In the genomic region with DNA sequence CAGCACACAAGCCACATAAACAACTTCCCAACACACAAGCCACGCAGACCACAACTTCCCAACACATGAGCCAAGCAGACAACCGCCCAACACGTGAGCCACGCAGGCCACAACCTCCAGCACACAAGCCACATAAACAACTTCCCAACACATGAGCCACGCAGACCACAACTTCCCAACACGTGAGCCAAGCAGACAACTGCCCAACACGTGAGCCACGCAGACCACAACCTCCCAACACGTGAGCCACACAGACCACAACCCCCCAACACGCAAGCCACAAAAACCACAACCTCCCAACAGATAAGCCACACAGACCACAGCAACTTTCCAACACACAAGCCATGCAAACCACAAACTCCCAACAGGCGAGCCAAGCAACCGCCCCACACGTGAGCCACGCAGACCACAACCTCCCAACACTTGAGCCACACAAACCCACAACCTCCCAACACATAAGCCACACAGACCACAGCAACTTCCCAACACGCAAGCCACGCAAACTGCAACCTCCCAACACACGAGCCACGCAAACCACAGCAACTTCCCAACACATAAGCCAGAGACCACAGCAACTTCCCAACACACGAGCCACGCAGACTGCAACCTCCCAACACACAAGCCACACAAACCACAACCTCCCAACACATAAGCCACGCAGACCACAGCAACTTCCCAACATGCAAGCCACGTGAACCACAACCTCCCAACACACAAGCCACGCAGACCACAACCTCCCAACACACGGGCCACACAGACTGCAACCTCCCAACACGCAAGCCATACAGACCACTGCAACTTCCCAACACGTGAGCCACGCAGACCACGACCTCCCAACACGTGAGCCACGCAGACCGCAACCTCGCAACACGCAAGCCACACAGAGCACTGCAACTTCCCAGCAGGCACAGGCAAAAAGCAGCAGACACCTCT, we compare ENCODE assay signal across 2 cellular contexts.
TF ChIP-seq lines count a peak whose summit lies in the region.

No MANE protein-coding gene starts in this region.

TF ChIP-seq in GM12891, 5 proteins besides CTCF, POLR2A, EP300 and RAD21:
- TF ChIP-seq POLR2AphosphoS5 (IDR thresholded peaks at IDR 0.05; ENCODE audit: low read depth, low read length) (no peak; the same call in 1 of the 2 replicates), POU2F2 (IDR thresholded peaks at IDR 0.05; ENCODE audit: low read depth, low read length) (no peak; the same call in 1 of the 2 replicates), PAX5 (IDR thresholded peaks at IDR 0.05; ENCODE audit: insufficient read depth, low read length, severe bottlenecking) (no peak), SPI1 (IDR thresholded peaks at IDR 0.05; ENCODE audit: low read depth, low read length) (no peak), TAF1 (IDR thresholded peaks at IDR 0.05; ENCODE audit: low read depth, low read length) (no peak)

TF ChIP-seq in GM12878, 131 proteins besides CTCF, POLR2A, EP300 and RAD21:
- TF ChIP-seq ASH2L (IDR thresholded peaks at IDR 0.05; ENCODE audit: borderline replicate concordance, low read depth), result no peak
- 0 out of 2 replicates have a peak, but pooled peaks have one; percentile 44 for TF ChIP-seq CBFB (IDR thresholded peaks at IDR 0.05; ENCODE audit: low read depth)
- no peak for TF ChIP-seq ELK1 (IDR thresholded peaks at IDR 0.05; ENCODE audit: low read depth, low read length)
- TF ChIP-seq RUNX3 (IDR thresholded peaks at IDR 0.05; ENCODE audit: low read length), result peak; percentile 67
- TF ChIP-seq, protein P1, sequence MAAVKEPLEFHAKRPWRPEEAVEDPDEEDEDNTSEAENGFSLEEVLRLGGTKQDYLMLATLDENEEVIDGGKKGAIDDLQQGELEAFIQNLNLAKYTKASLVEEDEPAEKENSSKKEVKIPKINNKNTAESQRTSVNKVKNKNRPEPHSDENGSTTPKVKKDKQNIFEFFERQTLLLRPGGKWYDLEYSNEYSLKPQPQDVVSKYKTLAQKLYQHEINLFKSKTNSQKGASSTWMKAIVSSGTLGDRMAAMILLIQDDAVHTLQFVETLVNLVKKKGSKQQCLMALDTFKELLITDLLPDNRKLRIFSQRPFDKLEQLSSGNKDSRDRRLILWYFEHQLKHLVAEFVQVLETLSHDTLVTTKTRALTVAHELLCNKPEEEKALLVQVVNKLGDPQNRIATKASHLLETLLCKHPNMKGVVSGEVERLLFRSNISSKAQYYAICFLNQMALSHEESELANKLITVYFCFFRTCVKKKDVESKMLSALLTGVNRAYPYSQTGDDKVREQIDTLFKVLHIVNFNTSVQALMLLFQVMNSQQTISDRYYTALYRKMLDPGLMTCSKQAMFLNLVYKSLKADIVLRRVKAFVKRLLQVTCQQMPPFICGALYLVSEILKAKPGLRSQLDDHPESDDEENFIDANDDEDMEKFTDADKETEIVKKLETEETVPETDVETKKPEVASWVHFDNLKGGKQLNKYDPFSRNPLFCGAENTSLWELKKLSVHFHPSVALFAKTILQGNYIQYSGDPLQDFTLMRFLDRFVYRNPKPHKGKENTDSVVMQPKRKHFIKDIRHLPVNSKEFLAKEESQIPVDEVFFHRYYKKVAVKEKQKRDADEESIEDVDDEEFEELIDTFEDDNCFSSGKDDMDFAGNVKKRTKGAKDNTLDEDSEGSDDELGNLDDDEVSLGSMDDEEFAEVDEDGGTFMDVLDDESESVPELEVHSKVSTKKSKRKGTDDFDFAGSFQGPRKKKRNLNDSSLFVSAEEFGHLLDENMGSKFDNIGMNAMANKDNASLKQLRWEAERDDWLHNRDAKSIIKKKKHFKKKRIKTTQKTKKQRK (IDR thresholded peaks at IDR 0.05; ENCODE audit: low read depth, low read length), result no peak
- TF ChIP-seq BHLHE40 (IDR thresholded peaks at IDR 0.05; ENCODE audit: borderline replicate concordance in 1 of 2, low read depth in 2 of 2, low read length in 1 of 2), result peak; percentile 38 to 53; a peak in 3 of 4 replicates
- no peak for TF ChIP-seq FOXM1 (IDR thresholded peaks at IDR 0.05; ENCODE audit: low read depth, low read length)
- no peak for TF ChIP-seq ETV6 (conservative IDR thresholded peaks at IDR 0.05 in 1 of 2, IDR thresholded peaks at IDR 0.05 in 1 of 2; ENCODE audit: borderline replicate concordance in 1 of 2, low read depth in 1 of 2)
- TF ChIP-seq CHD4 (IDR thresholded peaks at IDR 0.05), result no peak
- no peak for TF ChIP-seq NFYA (IDR thresholded peaks at IDR 0.05; ENCODE audit: borderline replicate concordance, low read depth, low read length)
- TF ChIP-seq ZNF24 (IDR thresholded peaks at IDR 0.05), result no peak
- TF ChIP-seq POU2F2 (IDR thresholded peaks at IDR 0.05; ENCODE audit: borderline replicate concordance, low read depth, low read length), result 0 out of 3 replicates have a peak, but pooled peaks have one; percentile 20
- no peak for TF ChIP-seq HCFC1 (IDR thresholded peaks at IDR 0.05; ENCODE audit: low read length)
- TF ChIP-seq, protein P2, sequence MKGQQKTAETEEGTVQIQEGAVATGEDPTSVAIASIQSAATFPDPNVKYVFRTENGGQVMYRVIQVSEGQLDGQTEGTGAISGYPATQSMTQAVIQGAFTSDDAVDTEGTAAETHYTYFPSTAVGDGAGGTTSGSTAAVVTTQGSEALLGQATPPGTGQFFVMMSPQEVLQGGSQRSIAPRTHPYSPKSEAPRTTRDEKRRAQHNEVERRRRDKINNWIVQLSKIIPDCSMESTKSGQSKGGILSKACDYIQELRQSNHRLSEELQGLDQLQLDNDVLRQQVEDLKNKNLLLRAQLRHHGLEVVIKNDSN (IDR thresholded peaks at IDR 0.05; ENCODE audit: borderline replicate concordance, extremely low read length, insufficient read depth, low read depth, low read length), result no peak
- TF ChIP-seq SMAD1 (IDR thresholded peaks at IDR 0.05; ENCODE audit: low read depth, partially characterized antibody), result no peak
- TF ChIP-seq EGR1 (IDR thresholded peaks at IDR 0.05; ENCODE audit: borderline replicate concordance in 1 of 2, low read depth in 2 of 2, low read length in 2 of 2), result no peak
- TF ChIP-seq ZNF384 (IDR thresholded peaks at IDR 0.05; ENCODE audit: borderline replicate concordance, low read depth, low read length), result no peak
- no peak for TF ChIP-seq STAT1 (conservative IDR thresholded peaks at IDR 0.05)
- TF ChIP-seq CHD1 (IDR thresholded peaks at IDR 0.05; ENCODE audit: low read depth, low read length), result no peak
- no peak for TF ChIP-seq SPI1 (IDR thresholded peaks at IDR 0.05; ENCODE audit: borderline replicate concordance, insufficient read depth, low read depth, low read length)
- TF ChIP-seq, protein P3, sequence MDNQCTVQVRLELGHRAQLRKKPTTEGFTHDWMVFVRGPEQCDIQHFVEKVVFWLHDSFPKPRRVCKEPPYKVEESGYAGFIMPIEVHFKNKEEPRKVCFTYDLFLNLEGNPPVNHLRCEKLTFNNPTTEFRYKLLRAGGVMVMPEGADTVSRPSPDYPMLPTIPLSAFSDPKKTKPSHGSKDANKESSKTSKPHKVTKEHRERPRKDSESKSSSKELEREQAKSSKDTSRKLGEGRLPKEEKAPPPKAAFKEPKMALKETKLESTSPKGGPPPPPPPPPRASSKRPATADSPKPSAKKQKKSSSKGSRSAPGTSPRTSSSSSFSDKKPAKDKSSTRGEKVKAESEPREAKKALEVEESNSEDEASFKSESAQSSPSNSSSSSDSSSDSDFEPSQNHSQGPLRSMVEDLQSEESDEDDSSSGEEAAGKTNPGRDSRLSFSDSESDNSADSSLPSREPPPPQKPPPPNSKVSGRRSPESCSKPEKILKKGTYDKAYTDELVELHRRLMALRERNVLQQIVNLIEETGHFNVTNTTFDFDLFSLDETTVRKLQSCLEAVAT (IDR thresholded peaks at IDR 0.05), result peak; percentile 78
